Comparison of ENCODE assay signal across 2 cellular contexts in the genomic region with DNA sequence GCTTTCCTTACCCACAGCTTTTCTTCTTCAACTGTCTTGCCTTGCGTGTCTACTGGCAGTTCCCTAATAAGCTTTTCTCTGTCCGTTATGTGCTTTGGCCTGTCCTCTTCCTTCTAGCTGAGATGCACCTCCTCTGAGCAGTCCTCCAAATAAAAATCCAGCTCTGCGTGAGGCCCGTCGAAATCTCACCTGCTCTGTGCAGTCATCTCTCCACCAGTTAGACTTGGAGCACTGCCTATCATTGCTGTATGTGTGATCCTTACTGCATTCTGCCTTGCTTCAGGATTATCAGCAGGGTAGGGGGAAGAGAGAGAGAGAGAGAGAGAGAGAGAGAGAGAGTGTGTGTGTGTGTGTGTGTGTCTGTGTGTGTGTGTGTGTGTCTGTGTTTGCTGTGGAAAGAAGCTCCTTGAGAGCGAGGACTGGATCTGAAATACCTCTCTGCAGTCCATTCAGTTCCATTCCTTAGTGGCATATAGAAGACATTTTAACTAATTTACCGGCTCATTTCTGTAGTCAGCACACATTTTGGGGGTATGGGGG.
TF ChIP-seq lines count a peak whose summit lies in the region.

No MANE protein-coding gene starts in this region.

TF ChIP-seq in IMR-90, 13 proteins besides CTCF, POLR2A, EP300 and RAD21 (continued from another document):
- TF ChIP-seq MXI1 (IDR thresholded peaks at IDR 0.05; ENCODE audit: borderline replicate concordance, low read depth, low read length), result no peak
- TF ChIP-seq CEBPB (IDR thresholded peaks at IDR 0.05; ENCODE audit: low read depth, low read length), result no peak
- no peak for TF ChIP-seq MAFK (IDR thresholded peaks at IDR 0.05; ENCODE audit: low read depth, low read length)
- no peak for TF ChIP-seq FOS (IDR thresholded peaks at IDR 0.05; ENCODE audit: low read depth, low read length)
- TF ChIP-seq RFX5 (IDR thresholded peaks at IDR 0.05; ENCODE audit: low read depth, low read length), result no peak
- no peak for TF ChIP-seq BHLHE40 (IDR thresholded peaks at IDR 0.05; ENCODE audit: low read depth, low read length)
- TF ChIP-seq, protein P1, sequence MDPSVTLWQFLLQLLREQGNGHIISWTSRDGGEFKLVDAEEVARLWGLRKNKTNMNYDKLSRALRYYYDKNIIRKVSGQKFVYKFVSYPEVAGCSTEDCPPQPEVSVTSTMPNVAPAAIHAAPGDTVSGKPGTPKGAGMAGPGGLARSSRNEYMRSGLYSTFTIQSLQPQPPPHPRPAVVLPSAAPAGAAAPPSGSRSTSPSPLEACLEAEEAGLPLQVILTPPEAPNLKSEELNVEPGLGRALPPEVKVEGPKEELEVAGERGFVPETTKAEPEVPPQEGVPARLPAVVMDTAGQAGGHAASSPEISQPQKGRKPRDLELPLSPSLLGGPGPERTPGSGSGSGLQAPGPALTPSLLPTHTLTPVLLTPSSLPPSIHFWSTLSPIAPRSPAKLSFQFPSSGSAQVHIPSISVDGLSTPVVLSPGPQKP (IDR thresholded peaks at IDR 0.05; ENCODE audit: borderline replicate concordance, low read depth, low read length), result no peak
- TF ChIP-seq, protein P2, sequence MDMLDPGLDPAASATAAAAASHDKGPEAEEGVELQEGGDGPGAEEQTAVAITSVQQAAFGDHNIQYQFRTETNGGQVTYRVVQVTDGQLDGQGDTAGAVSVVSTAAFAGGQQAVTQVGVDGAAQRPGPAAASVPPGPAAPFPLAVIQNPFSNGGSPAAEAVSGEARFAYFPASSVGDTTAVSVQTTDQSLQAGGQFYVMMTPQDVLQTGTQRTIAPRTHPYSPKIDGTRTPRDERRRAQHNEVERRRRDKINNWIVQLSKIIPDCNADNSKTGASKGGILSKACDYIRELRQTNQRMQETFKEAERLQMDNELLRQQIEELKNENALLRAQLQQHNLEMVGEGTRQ (IDR thresholded peaks at IDR 0.05; ENCODE audit: low read depth, low read length), result no peak
- TF ChIP-seq MAZ (IDR thresholded peaks at IDR 0.05; ENCODE audit: borderline replicate concordance, low read depth, low read length), result no peak
- no peak for TF ChIP-seq RCOR1 (IDR thresholded peaks at IDR 0.05; ENCODE audit: insufficient replicate concordance, low read length)

TF ChIP-seq in neural cell, 6 proteins besides CTCF, POLR2A, EP300 and RAD21:
- TF ChIP-seq, protein P3, sequence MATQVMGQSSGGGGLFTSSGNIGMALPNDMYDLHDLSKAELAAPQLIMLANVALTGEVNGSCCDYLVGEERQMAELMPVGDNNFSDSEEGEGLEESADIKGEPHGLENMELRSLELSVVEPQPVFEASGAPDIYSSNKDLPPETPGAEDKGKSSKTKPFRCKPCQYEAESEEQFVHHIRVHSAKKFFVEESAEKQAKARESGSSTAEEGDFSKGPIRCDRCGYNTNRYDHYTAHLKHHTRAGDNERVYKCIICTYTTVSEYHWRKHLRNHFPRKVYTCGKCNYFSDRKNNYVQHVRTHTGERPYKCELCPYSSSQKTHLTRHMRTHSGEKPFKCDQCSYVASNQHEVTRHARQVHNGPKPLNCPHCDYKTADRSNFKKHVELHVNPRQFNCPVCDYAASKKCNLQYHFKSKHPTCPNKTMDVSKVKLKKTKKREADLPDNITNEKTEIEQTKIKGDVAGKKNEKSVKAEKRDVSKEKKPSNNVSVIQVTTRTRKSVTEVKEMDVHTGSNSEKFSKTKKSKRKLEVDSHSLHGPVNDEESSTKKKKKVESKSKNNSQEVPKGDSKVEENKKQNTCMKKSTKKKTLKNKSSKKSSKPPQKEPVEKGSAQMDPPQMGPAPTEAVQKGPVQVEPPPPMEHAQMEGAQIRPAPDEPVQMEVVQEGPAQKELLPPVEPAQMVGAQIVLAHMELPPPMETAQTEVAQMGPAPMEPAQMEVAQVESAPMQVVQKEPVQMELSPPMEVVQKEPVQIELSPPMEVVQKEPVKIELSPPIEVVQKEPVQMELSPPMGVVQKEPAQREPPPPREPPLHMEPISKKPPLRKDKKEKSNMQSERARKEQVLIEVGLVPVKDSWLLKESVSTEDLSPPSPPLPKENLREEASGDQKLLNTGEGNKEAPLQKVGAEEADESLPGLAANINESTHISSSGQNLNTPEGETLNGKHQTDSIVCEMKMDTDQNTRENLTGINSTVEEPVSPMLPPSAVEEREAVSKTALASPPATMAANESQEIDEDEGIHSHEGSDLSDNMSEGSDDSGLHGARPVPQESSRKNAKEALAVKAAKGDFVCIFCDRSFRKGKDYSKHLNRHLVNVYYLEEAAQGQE (IDR thresholded peaks at IDR 0.05; ENCODE audit: borderline replicate concordance), result no peak
- TF ChIP-seq SMC3 (conservative IDR thresholded peaks at IDR 0.05; ENCODE audit: poor library complexity) (no peak), MXI1 (conservative IDR thresholded peaks at IDR 0.05; ENCODE audit: poor library complexity, severe bottlenecking) (no peak), EZH2 (IDR thresholded peaks at IDR 0.05; ENCODE audit: borderline replicate concordance, insufficient read depth, low read length, poor library complexity, severe bottlenecking) (no peak), TAF1 (IDR thresholded peaks at IDR 0.05; ENCODE audit: low read depth) (no peak), POLR2AphosphoS5 (IDR thresholded peaks at IDR 0.05) (no peak)
TF ChIP-seq in neural cell: peak in this region for 0.
